25 cellular contexts compared by ENCODE assay signal in the genomic region with DNA sequence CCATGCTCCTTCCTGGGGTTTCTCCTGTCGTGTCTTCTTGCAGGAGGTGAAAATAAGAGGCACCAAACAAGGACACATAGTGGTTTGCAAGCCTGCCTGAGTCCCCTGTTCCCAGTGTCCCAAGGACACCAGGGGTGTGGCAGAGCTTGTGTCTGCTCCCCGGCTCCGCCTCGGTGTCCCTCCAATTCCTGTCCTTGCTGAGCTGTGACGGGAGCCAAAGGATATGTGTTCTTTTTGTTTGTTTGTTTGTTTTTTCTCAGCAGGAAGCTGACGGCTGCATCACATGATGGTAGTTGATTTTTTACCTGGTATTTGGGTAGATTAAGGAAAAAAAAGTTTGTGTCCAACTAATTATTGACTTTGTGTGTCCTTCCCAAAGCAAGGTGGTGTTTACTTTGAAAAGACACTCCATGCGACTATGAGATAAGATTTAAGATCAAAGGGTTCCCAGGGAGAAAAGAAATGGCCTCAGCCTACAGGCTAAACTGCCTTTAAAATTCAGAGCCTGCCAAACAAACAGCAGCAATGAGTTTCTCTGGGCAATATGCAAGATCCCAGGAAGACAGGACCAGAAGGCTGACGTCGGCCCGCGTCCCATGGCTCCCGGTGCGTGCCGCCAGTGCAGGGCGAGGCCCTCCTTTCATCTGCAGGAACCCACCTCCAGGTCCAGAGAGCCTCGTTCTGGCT.
"Had no signal": no experiment of that assay in that cellular context is flagged by ENCODE, and none has a peak within 500 bp of the region (broad histone marks: within the 10 kb centered on the region; RNA-seq: fewer than 3 reads in every experiment).

No MANE protein-coding gene starts in this region.

- H3K4me3 ChIP-seq: breast epithelium, esophagus squamous epithelium, gastrocnemius medialis, skin epidermis, tibial artery had no signal

- H3K27me3 ChIP-seq: breast epithelium, esophagus squamous epithelium, gastrocnemius medialis had no signal

- H3K27ac Mint-ChIP-seq: activated naive CD4-positive, alpha-beta T cell treated with anti-CD3 and anti-CD28 coated beads for 36 hours; activated naive CD8-positive, alpha-beta T cell treated with anti-CD3 and anti-CD28 coated beads, Interleukin-2, amount 10 ng/mL, durations not matched to agents 7 days and 5 days; activated T-cell treated with anti-CD3 and anti-CD28 coated beads, Interleukin-2, amount 50 U/mL, for 72 hours; stimulated activated effector memory CD8-positive, alpha-beta T cell treated with anti-CD3 and anti-CD28 coated beads, Interleukin-12 subunit alpha, Interleukin-12 subunit beta, amount 100 ng/mL, for 72 hours had no signal

- H3K4me1 Mint-ChIP-seq: activated naive CD8-positive, alpha-beta T cell treated with anti-CD3 and anti-CD28 coated beads, Interleukin-2, amount 10 ng/mL, durations not matched to agents 7 days and 5 days; central memory CD8-positive, alpha-beta T cell; stimulated activated effector memory CD8-positive, alpha-beta T cell treated with anti-CD3 and anti-CD28 coated beads, Interleukin-12 subunit alpha, Interleukin-12 subunit beta, amount 100 ng/mL, for 72 hours; stimulated activated naive CD8-positive, alpha-beta T cell treated with anti-CD3 and anti-CD28 coated beads, Interleukin-15, amount 100 ng/mL, for 72 hours had no signal

- ATAC-seq: activated T-cell treated with anti-CD3 and anti-CD28 coated beads, Interleukin-2, amount 50 U/mL, for 72 hours; gastrocnemius medialis; left ventricle myocardium superior; right cardiac atrium; stimulated activated effector memory CD8-positive, alpha-beta T cell treated with anti-CD3 and anti-CD28 coated beads, Interleukin-12 subunit alpha, Interleukin-12 subunit beta, amount 100 ng/mL, for 72 hours; stimulated activated naive CD8-positive, alpha-beta T cell treated with anti-CD3 and anti-CD28 coated beads, Interleukin-15, amount 100 ng/mL, for 72 hours had no signal

- H3K4me3 Mint-ChIP-seq: activated naive CD4-positive, alpha-beta T cell treated with anti-CD3 and anti-CD28 coated beads for 36 hours; activated naive CD8-positive, alpha-beta T cell treated with anti-CD3 and anti-CD28 coated beads, Interleukin-2, amount 10 ng/mL, durations not matched to agents 7 days and 5 days; activated T-cell treated with anti-CD3 and anti-CD28 coated beads, Interleukin-2, amount 50 U/mL, for 72 hours; central memory CD8-positive, alpha-beta T cell; stimulated activated effector memory CD8-positive, alpha-beta T cell treated with anti-CD3 and anti-CD28 coated beads, Interleukin-12 subunit alpha, Interleukin-12 subunit beta, amount 100 ng/mL, for 72 hours; stimulated activated naive CD8-positive, alpha-beta T cell treated with anti-CD3 and anti-CD28 coated beads, Interleukin-15, amount 100 ng/mL, for 72 hours had no signal

- H3K27ac ChIP-seq: breast epithelium, esophagus squamous epithelium, gastrocnemius medialis, parathyroid adenoma, skin epidermis, tibial artery had no signal

- H3K4me1 ChIP-seq: breast epithelium, gastrocnemius medialis, parathyroid adenoma, tibial artery had no signal

- H3K9me3 ChIP-seq: breast epithelium, esophagus squamous epithelium, gastrocnemius medialis, tibial artery had no signal

- H3K36me3 ChIP-seq: breast epithelium, esophagus squamous epithelium, gastrocnemius medialis, tibial artery had no signal

- H3K36me3 Mint-ChIP-seq: activated naive CD8-positive, alpha-beta T cell treated with anti-CD3 and anti-CD28 coated beads, Interleukin-2, amount 10 ng/mL, durations not matched to agents 7 days and 5 days; stimulated activated effector memory CD8-positive, alpha-beta T cell treated with anti-CD3 and anti-CD28 coated beads, Interleukin-12 subunit alpha, Interleukin-12 subunit beta, amount 100 ng/mL, for 72 hours had no signal

- DNase-seq: activated CD4-positive, alpha-beta T cell treated with anti-CD3 and anti-CD28 coated beads for 4 hours; activated CD4-positive, alpha-beta T cell treated with anti-CD3 and anti-CD28 coated beads, Interleukin-2, amount 50 U/mL, for 48 hours; activated CD4-positive, CD25-positive, alpha-beta regulatory T cell; activated effector memory CD4-positive, alpha-beta T cell treated with Interleukin-2 at 50 U/mL for 16 hours; activated naive CD4-positive, alpha-beta T cell treated with anti-CD3 and anti-CD28 coated beads for 36 hours; activated naive CD8-positive, alpha-beta T cell treated with anti-CD3 and anti-CD28 coated beads, Interleukin-2, amount 10 ng/mL, durations not matched to agents 7 days and 5 days; activated T-cell treated with anti-CD3 and anti-CD28 coated beads, Interleukin-2, amount 50 U/mL, for 72 hours; amniotic stem cell; esophagus squamous epithelium; gastrocnemius medialis; hippocampal formation; kidney glomerular epithelial cell; left ventricle myocardium superior; nucleus accumbens; right cardiac atrium; stimulated activated CD4-positive, alpha-beta T cell treated with anti-CD3 and anti-CD28 coated beads, Interleukin-1b, Interleukin-23, amount 100 ng/mL, for 48 hours; stimulated activated naive CD8-positive, alpha-beta T cell treated with anti-CD3 and anti-CD28 coated beads, Interleukin-15, amount 100 ng/mL, for 72 hours; T1000; tibial artery had no signal

- FAIRE-seq: colon had no signal

- H3K9me3 Mint-ChIP-seq: activated naive CD4-positive, alpha-beta T cell treated with anti-CD3 and anti-CD28 coated beads for 36 hours; activated naive CD8-positive, alpha-beta T cell treated with anti-CD3 and anti-CD28 coated beads, Interleukin-2, amount 10 ng/mL, durations not matched to agents 7 days and 5 days; central memory CD8-positive, alpha-beta T cell; stimulated activated effector memory CD8-positive, alpha-beta T cell treated with anti-CD3 and anti-CD28 coated beads, Interleukin-12 subunit alpha, Interleukin-12 subunit beta, amount 100 ng/mL, for 72 hours; stimulated activated naive CD8-positive, alpha-beta T cell treated with anti-CD3 and anti-CD28 coated beads, Interleukin-15, amount 100 ng/mL, for 72 hours had no signal
